In genomic region chr2:39359453-39360038, GRCh38 we compare ENCODE assay signal across 24 cellular contexts.
"Had no signal": no experiment of that assay in that cellular context is flagged by ENCODE, and none has a peak within 500 bp of the region (broad histone marks: within the 10 kb centered on the region; RNA-seq: fewer than 3 reads in every experiment).

No MANE protein-coding gene starts in this region.

- H3K27me3 Mint-ChIP-seq: activated naive CD4-positive, alpha-beta T cell treated with anti-CD3 and anti-CD28 coated beads, Interleukin-2, amount 50 U/mL, for 24 hours; naive thymus-derived CD4-positive, alpha-beta T cell had no signal

- H3K4me3 Mint-ChIP-seq: activated CD8-positive, alpha-beta T cell treated with anti-CD3 and anti-CD28 coated beads, Interleukin-2, amount 10 ng/mL, durations not matched to agents 7 days and 5 days; activated naive CD4-positive, alpha-beta T cell treated with anti-CD3 and anti-CD28 coated beads, Interleukin-2, amount 50 U/mL, for 24 hours; activated T-helper 1 cell treated with anti-CD3 and anti-CD28 coated beads, Interleukin-12 subunit alpha, Interleukin-12 subunit beta, Interleukin-2, Interleukin-4 antibody, amounts not matched to agents 30 ng/mL and 10 ng/mL and 1 ng/mL, durations not matched to agents 14 hours and 24 hours and 36 hours; naive thymus-derived CD4-positive, alpha-beta T cell; neural crest cell had no signal

- H3K36me3 ChIP-seq: cardiac muscle cell, thoracic aorta had no signal

- FAIRE-seq: endometrium, TTC549 had no signal

- DNase-seq: activated CD4-positive, alpha-beta T cell treated with anti-CD3 and anti-CD28 coated beads for 1 hour; activated CD4-positive, alpha-beta T cell treated with anti-CD3 and anti-CD28 coated beads, Interleukin-2, amount 50 U/mL, for 1 hour; activated CD8-positive, alpha-beta T cell treated with anti-CD3 and anti-CD28 coated beads, Interleukin-2, amount 10 ng/mL, durations not matched to agents 7 days and 5 days; activated gamma-delta T cell; anterior cingulate cortex; body of pancreas; foreskin keratinocyte; kidney glomerular epithelial cell; naive thymus-derived CD4-positive, alpha-beta T cell; occipital lobe; spleen; stimulated activated CD4-positive, alpha-beta T cell treated with anti-CD3 and anti-CD28 coated beads, Interleukin-4, amount 100 ng/mL, for 1 hour; stimulated activated naive CD4-positive, alpha-beta T cell; WERI-Rb-1 had no signal

- H3K27ac ChIP-seq: body of pancreas, cardiac muscle cell, foreskin keratinocyte, left lung, spleen, thoracic aorta, upper lobe of left lung, WERI-Rb-1 had no signal

- H3K4me1 Mint-ChIP-seq: activated naive CD4-positive, alpha-beta T cell treated with anti-CD3 and anti-CD28 coated beads, Interleukin-2, amount 50 U/mL, for 24 hours; naive thymus-derived CD4-positive, alpha-beta T cell had no signal

- ATAC-seq: activated CD8-positive, alpha-beta T cell treated with anti-CD3 and anti-CD28 coated beads, Interleukin-2, amount 10 ng/mL, durations not matched to agents 7 days and 5 days; body of pancreas; foreskin keratinocyte; left lung; naive thymus-derived CD4-positive, alpha-beta T cell had no signal

- H3K27ac Mint-ChIP-seq: activated CD8-positive, alpha-beta T cell treated with anti-CD3 and anti-CD28 coated beads, Interleukin-2, amount 10 ng/mL, durations not matched to agents 7 days and 5 days; activated naive CD4-positive, alpha-beta T cell treated with anti-CD3 and anti-CD28 coated beads, Interleukin-2, amount 50 U/mL, for 24 hours; activated T-helper 1 cell treated with anti-CD3 and anti-CD28 coated beads, Interleukin-12 subunit alpha, Interleukin-12 subunit beta, Interleukin-2, Interleukin-4 antibody, amounts not matched to agents 30 ng/mL and 10 ng/mL and 1 ng/mL, durations not matched to agents 14 hours and 24 hours and 36 hours had no signal

- H3K4me1 ChIP-seq: body of pancreas, foreskin keratinocyte, left lung, spleen had no signal

- H3K27me3 ChIP-seq: body of pancreas, cardiac muscle cell, foreskin keratinocyte, left lung, spleen, upper lobe of left lung had no signal

- H3K4me3 ChIP-seq: body of pancreas, cardiac muscle cell, left lung, lung, spleen, thoracic aorta, upper lobe of left lung had no signal
